Comparison of ENCODE assay signal across 13 cellular contexts in genomic region chr1:67716800-67717199, GRCh38. TPM values are rescaled to one million over a fixed set of nuclear protein-coding genes. Genes with fewer than 3 reads are reported as not detected.
A peak's percentile ranks its signal among the peaks of the same experiment; 100 is the strongest.
DNase-seq lines count a peak whose midpoint lies in the region; ATAC-seq and TF ChIP-seq lines count a peak whose summit lies in the region.
"Had no signal": no experiment of that assay in that cellular context is flagged by ENCODE, and none has a peak within 500 bp of the region (broad histone marks: within the 10 kb centered on the region; RNA-seq: fewer than 3 reads in every experiment).

No MANE protein-coding gene starts in this region.

- CTCF ChIA-PET in A673 (lab: Charles Lee) = no interaction called here

- no peak for TF ChIP-seq POLR2A in adrenal gland (IDR thresholded peaks at IDR 0.05)

- H3K9me3 ChIP-seq in A673 (ENCODE audit: low read depth, low read length, poor library complexity, severe bottlenecking) = no peaks in the 10 kb centered on the region
- no peaks in the 10 kb centered on the region for H3K9me3 ChIP-seq in adrenal gland (replicated peaks in 1 of 3)
- H3K9me3 ChIP-seq in HAP-1 = no peaks in the 10 kb centered on the region
- H3K9me3 ChIP-seq: gastroesophageal sphincter, Peyer's patch had no signal

- H3K4me3 ChIP-seq in A673 (ENCODE audit: low read depth, low read length, poor library complexity, severe bottlenecking) (no peak overlapping the region), adrenal gland (no peak overlapping the region), HAP-1 (no peak overlapping the region)
- H3K4me3 ChIP-seq: gastroesophageal sphincter, Peyer's patch had no signal

- peaks cover 8% of the 10 kb centered on the region; the same call in 1 of the 2 replicates for H3K36me3 Mint-ChIP-seq in HFFc6 (ENCODE audit: low read depth)
- no peaks in the 10 kb centered on the region for H3K36me3 Mint-ChIP-seq in T-helper 2 cell treated with Interferon-gamma antibody and Interleukin-4, amounts not matched to agents 5 μg/mL and 100 μg/mL, for 36 hours (ENCODE audit: low read depth)

- H3K27ac Mint-ChIP-seq in HFFc6 = no peak overlapping the region
- no peak overlapping the region for H3K27ac Mint-ChIP-seq in T-helper 2 cell treated with Interferon-gamma antibody and Interleukin-4, amounts not matched to agents 5 μg/mL and 100 μg/mL, for 36 hours

- H3K9me3 Mint-ChIP-seq in HFFc6 = no peaks in the 10 kb centered on the region
- H3K9me3 Mint-ChIP-seq in T-helper 2 cell treated with Interferon-gamma antibody and Interleukin-4, amounts not matched to agents 5 μg/mL and 100 μg/mL, for 36 hours = no peaks in the 10 kb centered on the region

- 52 to 63% (median 56%) methylated on average over 4 of the region's 4 CpGs for WGBS in adrenal gland, 4 donors

- no peak for ATAC-seq in HG03025 (IDR thresholded peaks at IDR 0.05; ENCODE audit: low FRiP score, unreplicated experiment)
- ATAC-seq: gastroesophageal sphincter had no signal

- DNase-seq in A673 (ENCODE audit: low spot score) (peak; percentile 72), HFFc6 (peak; percentile 23), adrenal gland (peak; percentile 67 to 82 (median 76)), iris pigment epithelial cell (ENCODE audit: low read depth) (peak; percentile 45), OCI-M2 (lab: John Stamatoyannopoulos, UW; ENCODE audit: unreplicated experiment) (no peak), HAP-1 (ENCODE audit: low spot score in 2 of 2) (no peak)
- no peak for DNase-seq in T-helper 2 cell treated with Interferon-gamma antibody and Interleukin-4, amounts not matched to agents 5 μg/mL and 100 μg/mL, for 36 hours (ENCODE audit: low spot score)
- DNase-seq: activated T-cell treated with anti-CD3 and anti-CD28 coated beads, Interleukin-2, amount 50 U/mL, for 48 hours; brain microvascular endothelial cell; posterior cingulate gyrus had no signal

- H3K4me1 Mint-ChIP-seq in HFFc6 (ENCODE audit: low read depth) = peaks cover 62% of the 10 kb centered on the region
- no peaks in the 10 kb centered on the region for H3K4me1 Mint-ChIP-seq in T-helper 2 cell treated with Interferon-gamma antibody and Interleukin-4, amounts not matched to agents 5 μg/mL and 100 μg/mL, for 36 hours (ENCODE audit: low read depth)

- TF ChIP-seq CTCF in A673 (conservative IDR thresholded peaks at IDR 0.05; ENCODE audit: low read depth, low read length) (no peak), HFFc6 (IDR thresholded peaks at IDR 0.05) (no peak), adrenal gland (IDR thresholded peaks at IDR 0.05) (no peak)

- H3K36me3 ChIP-seq in A673 (ENCODE audit: insufficient read depth, low read length, poor library complexity, severe bottlenecking) (no peaks in the 10 kb centered on the region), adrenal gland (replicated peaks in 1 of 2) (no peaks in the 10 kb centered on the region), HAP-1 (replicated peaks) (no peaks in the 10 kb centered on the region)
- H3K36me3 ChIP-seq: brain microvascular endothelial cell, gastroesophageal sphincter, Peyer's patch had no signal

- in situ Hi-C loops in HAP-1 (cut with MboI; ENCODE audit: low sequenced_read_pairs) = no loop called here

- H3K4me1 ChIP-seq in A673 (ENCODE audit: insufficient read depth, low read length, poor library complexity, severe bottlenecking) = peaks cover 34% of the 10 kb centered on the region
- peaks cover 0 to 18% of the 10 kb centered on the region in 2 donors for H3K4me1 ChIP-seq in adrenal gland (replicated peaks in 1 of 2)
- H3K4me1 ChIP-seq in HAP-1 = peaks cover 12% of the 10 kb centered on the region

- POLR2A ChIA-PET in A673 (lab: Charles Lee; ENCODE audit: low non-redundant PET) = no interaction called here

- H3K27me3 ChIP-seq in A673 (replicated peaks; ENCODE audit: insufficient read depth, low read depth, low read length, poor library complexity) = no peaks in the 10 kb centered on the region
- H3K27me3 ChIP-seq in adrenal gland = no peaks in the 10 kb centered on the region
- H3K27me3 ChIP-seq in HAP-1 (ENCODE audit: low read depth) = no peaks in the 10 kb centered on the region
- H3K27me3 ChIP-seq: brain microvascular endothelial cell, gastroesophageal sphincter, Peyer's patch had no signal

- BruUV-seq in A673 (replicated peaks; lab: Mats Ljungman, UMichigan) = no TSS peak

- intact Hi-C loops in A673 (cut with micrococcal nuclease; ENCODE audit: unreplicated experiment) (no loop called here), adrenal gland (cut with DNase I) (no loop called here)

- H3K27ac ChIP-seq in A673 (ENCODE audit: low read depth, low read length, poor library complexity, severe bottlenecking) (peak overlapping the region; percentile 38), adrenal gland (no peak overlapping the region)
- H3K27ac ChIP-seq: brain microvascular endothelial cell, gastroesophageal sphincter had no signal

- H3K27me3 Mint-ChIP-seq in HFFc6 (ENCODE audit: insufficient read depth) = peaks cover 3% of the 10 kb centered on the region; the same call in 1 of the 2 replicates
- H3K27me3 Mint-ChIP-seq in T-helper 2 cell treated with Interferon-gamma antibody and Interleukin-4, amounts not matched to agents 5 μg/mL and 100 μg/mL, for 36 hours (ENCODE audit: low read depth) = peaks cover 8% of the 10 kb centered on the region

- H3K4me3 Mint-ChIP-seq in HFFc6 = no peak overlapping the region
- H3K4me3 Mint-ChIP-seq in T-helper 2 cell treated with Interferon-gamma antibody and Interleukin-4, amounts not matched to agents 5 μg/mL and 100 μg/mL, for 36 hours = no peak overlapping the region

RNA-seq across cellular contexts. Expression of gene GADD45A, which starts 31.8 kb away (rescaled TPM):
- 34.7 and 39.7 TPM in 2 replicates for total RNA-seq in A673 (2021)
- 10 to 100 TPM; 80.3 to 93.2 (median 83.8) TPM for total RNA-seq in HFFc6 (2021; fragmentation: NEBNext Ultra II Directional; extraction: Animal tissue kit (Norgen Biotek cat#: 25700))
- total RNA-seq in adrenal gland = 10 to 100 TPM in 5 of 8 donors, 1 to 10 TPM in 3; 5.3 to 26.9 (median 11.5) TPM
- 10 to 100 TPM in 2 of 3 donors, 1 to 10 TPM in 1; 9.2 to 20.9 (median 19.6) TPM for polyA plus RNA-seq in adrenal gland

Comparison
In these comparisons a context has a peak if more than half of its experiments do, and no peak if none do; other contexts are left out.
1. DNase-seq: peak in A673 (single experiment), HFFc6 (single experiment), adrenal gland (7 of 7) and iris pigment epithelial cell (single experiment); none in OCI-M2 (single experiment), T-helper 2 cell treated with Interferon-gamma antibody and Interleukin-4, amounts not matched to agents 5 μg/mL and 100 μg/mL, for 36 hours (single experiment) and HAP-1 (0 of 2).